In the genomic region with DNA sequence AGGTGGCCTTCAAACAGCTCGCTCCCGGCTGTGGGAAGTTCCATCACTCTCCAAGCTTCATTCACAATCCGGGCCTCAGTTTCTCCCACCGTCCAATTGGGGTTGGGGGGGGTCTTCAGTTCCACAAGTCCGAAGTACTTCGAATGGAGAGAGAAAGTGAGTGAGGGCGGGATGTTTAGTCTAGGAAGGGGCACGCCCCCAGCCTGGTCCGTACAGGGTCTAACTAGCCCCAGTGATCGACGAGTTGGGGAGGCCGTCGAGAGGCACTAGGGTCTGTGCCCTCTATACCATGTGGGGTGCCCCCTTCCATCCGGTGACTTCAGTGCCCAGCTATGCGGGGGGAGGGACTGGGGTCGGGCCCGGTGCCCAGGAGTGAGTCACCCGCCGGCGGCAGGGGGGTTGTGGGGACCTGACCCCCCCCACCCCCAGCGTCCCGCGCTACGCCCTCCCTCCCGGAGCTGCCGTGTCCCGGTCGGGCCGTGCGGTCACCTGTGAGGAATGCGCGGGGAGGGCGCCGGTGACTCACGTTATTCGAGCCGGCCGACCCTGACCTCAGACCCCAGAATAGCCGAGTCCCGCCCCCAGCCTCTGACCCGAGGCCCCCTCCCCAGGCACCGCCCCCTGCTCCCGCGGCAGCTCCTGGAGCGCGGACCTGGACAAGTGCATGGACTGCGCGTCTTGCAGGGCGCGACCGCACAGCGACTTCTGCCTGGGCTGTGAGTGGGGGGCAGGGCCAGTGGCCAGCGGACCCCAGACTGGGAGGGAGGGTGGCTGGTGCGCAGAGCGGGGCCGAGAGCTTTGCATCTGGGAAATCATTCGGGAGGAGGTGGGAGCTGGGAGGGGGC, we compare ENCODE assay signal across 2 cellular contexts.
TF ChIP-seq lines count a peak whose summit lies in the region.

No MANE protein-coding gene starts in this region.

TF ChIP-seq in HEK293, 187 proteins besides CTCF, POLR2A, EP300 and RAD21 (continued from another document and continues in another):
- no peak for TF ChIP-seq ZNF785 (tag by site-specific recombination; IDR thresholded peaks at IDR 0.05)
- peak; percentile 22; the same call in 1 of the 2 replicates for TF ChIP-seq ZNF623 (tag by site-specific recombination; IDR thresholded peaks at IDR 0.05)
- no peak for TF ChIP-seq ZNF626 (tag by site-specific recombination; IDR thresholded peaks at IDR 0.05)
- no peak for TF ChIP-seq ZNF292 (tag by site-specific recombination; IDR thresholded peaks at IDR 0.05; ENCODE audit: borderline replicate concordance, low read depth)
- no peak for TF ChIP-seq ZNF521 (tag by site-specific recombination; IDR thresholded peaks at IDR 0.05)
- peak; percentile 98 for TF ChIP-seq GLIS1 (tag by site-specific recombination; IDR thresholded peaks at IDR 0.05)
- peak; percentile 69 for TF ChIP-seq ZNF341 (tag by site-specific recombination; IDR thresholded peaks at IDR 0.05; ENCODE audit: low read depth)
- peak; percentile 80 for TF ChIP-seq ZFP69B (tag by site-specific recombination; IDR thresholded peaks at IDR 0.05)
- no peak for TF ChIP-seq ZNF501 (tag by site-specific recombination; IDR thresholded peaks at IDR 0.05)
- no peak for TF ChIP-seq ZNF791 (tag by site-specific recombination; IDR thresholded peaks at IDR 0.05)
- no peak; the same call in 1 of the 2 replicates for TF ChIP-seq GLI2 (tag by site-specific recombination; IDR thresholded peaks at IDR 0.05; ENCODE audit: borderline replicate concordance, low read depth)
- no peak for TF ChIP-seq ZNF596 (tag by site-specific recombination; IDR thresholded peaks at IDR 0.05)
- TF ChIP-seq, protein P1, sequence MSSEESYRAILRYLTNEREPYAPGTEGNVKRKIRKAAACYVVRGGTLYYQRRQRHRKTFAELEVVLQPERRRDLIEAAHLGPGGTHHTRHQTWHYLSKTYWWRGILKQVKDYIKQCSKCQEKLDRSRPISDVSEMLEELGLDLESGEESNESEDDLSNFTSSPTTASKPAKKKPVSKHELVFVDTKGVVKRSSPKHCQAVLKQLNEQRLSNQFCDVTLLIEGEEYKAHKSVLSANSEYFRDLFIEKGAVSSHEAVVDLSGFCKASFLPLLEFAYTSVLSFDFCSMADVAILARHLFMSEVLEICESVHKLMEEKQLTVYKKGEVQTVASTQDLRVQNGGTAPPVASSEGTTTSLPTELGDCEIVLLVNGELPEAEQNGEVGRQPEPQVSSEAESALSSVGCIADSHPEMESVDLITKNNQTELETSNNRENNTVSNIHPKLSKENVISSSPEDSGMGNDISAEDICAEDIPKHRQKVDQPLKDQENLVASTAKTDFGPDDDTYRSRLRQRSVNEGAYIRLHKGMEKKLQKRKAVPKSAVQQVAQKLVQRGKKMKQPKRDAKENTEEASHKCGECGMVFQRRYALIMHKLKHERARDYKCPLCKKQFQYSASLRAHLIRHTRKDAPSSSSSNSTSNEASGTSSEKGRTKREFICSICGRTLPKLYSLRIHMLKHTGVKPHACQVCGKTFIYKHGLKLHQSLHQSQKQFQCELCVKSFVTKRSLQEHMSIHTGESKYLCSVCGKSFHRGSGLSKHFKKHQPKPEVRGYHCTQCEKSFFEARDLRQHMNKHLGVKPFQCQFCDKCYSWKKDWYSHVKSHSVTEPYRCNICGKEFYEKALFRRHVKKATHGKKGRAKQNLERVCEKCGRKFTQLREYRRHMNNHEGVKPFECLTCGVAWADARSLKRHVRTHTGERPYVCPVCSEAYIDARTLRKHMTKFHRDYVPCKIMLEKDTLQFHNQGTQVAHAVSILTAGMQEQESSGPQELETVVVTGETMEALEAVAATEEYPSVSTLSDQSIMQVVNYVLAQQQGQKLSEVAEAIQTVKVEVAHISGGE (tag by site-specific recombination; conservative IDR thresholded peaks at IDR 0.05; ENCODE audit: low read depth) = no peak
- TF ChIP-seq TCF7L2 (IDR thresholded peaks at IDR 0.05; ENCODE audit: borderline replicate concordance, low read depth, low read length) = no peak
- TF ChIP-seq REPIN1 (tag by site-specific recombination; IDR thresholded peaks at IDR 0.05; ENCODE audit: low read depth) = no peak
- TF ChIP-seq ZNF843 (tag by site-specific recombination; IDR thresholded peaks at IDR 0.05) = peak; percentile 76
- TF ChIP-seq, protein P2, sequence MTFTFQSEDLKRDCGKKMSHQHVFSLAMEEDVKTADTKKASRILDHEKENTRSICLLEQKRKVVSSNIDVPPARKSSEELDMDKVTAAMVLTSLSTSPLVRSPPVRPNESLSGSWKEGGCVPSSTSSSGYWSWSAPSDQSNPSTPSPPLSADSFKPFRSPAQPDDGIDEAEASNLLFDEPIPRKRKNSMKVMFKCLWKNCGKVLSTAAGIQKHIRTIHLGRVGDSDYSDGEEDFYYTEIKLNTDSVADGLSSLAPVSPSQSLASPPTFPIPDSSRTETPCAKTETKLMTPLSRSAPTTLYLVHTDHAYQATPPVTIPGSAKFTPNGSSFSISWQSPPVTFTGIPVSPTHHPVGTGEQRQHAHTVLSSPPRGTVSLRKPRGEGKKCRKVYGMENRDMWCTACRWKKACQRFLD (tag by site-specific recombination; IDR thresholded peaks at IDR 0.05) = no peak
- no peak for TF ChIP-seq ZNF211 (tag by site-specific recombination; IDR thresholded peaks at IDR 0.05; ENCODE audit: low read depth)
- TF ChIP-seq, protein P3, sequence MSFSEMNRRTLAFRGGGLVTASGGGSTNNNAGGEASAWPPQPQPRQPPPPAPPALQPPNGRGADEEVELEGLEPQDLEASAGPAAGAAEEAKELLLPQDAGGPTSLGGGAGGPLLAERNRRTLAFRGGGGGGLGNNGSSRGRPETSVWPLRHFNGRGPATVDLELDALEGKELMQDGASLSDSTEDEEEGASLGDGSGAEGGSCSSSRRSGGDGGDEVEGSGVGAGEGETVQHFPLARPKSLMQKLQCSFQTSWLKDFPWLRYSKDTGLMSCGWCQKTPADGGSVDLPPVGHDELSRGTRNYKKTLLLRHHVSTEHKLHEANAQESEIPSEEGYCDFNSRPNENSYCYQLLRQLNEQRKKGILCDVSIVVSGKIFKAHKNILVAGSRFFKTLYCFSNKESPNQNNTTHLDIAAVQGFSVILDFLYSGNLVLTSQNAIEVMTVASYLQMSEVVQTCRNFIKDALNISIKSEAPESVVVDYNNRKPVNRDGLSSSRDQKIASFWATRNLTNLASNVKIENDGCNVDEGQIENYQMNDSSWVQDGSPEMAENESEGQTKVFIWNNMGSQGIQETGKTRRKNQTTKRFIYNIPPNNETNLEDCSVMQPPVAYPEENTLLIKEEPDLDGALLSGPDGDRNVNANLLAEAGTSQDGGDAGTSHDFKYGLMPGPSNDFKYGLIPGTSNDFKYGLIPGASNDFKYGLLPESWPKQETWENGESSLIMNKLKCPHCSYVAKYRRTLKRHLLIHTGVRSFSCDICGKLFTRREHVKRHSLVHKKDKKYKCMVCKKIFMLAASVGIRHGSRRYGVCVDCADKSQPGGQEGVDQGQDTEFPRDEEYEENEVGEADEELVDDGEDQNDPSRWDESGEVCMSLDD (tag by site-specific recombination; IDR thresholded peaks at IDR 0.05) = peak; percentile 97
- TF ChIP-seq, protein P4, sequence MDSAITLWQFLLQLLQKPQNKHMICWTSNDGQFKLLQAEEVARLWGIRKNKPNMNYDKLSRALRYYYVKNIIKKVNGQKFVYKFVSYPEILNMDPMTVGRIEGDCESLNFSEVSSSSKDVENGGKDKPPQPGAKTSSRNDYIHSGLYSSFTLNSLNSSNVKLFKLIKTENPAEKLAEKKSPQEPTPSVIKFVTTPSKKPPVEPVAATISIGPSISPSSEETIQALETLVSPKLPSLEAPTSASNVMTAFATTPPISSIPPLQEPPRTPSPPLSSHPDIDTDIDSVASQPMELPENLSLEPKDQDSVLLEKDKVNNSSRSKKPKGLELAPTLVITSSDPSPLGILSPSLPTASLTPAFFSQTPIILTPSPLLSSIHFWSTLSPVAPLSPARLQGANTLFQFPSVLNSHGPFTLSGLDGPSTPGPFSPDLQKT (IDR thresholded peaks at IDR 0.05; ENCODE audit: borderline replicate concordance, low read depth, low read length) = no peak
- peak; percentile 86; the same call in 1 of the 2 replicates for TF ChIP-seq ZSCAN23 (tag by site-specific recombination; IDR thresholded peaks at IDR 0.05)
- no peak for TF ChIP-seq ZNF404 (tag by site-specific recombination; IDR thresholded peaks at IDR 0.05)

TF ChIP-seq in K562, 482 proteins besides CTCF, POLR2A, EP300 and RAD21 (continued from another document and continues in another):
- TF ChIP-seq, protein P5, sequence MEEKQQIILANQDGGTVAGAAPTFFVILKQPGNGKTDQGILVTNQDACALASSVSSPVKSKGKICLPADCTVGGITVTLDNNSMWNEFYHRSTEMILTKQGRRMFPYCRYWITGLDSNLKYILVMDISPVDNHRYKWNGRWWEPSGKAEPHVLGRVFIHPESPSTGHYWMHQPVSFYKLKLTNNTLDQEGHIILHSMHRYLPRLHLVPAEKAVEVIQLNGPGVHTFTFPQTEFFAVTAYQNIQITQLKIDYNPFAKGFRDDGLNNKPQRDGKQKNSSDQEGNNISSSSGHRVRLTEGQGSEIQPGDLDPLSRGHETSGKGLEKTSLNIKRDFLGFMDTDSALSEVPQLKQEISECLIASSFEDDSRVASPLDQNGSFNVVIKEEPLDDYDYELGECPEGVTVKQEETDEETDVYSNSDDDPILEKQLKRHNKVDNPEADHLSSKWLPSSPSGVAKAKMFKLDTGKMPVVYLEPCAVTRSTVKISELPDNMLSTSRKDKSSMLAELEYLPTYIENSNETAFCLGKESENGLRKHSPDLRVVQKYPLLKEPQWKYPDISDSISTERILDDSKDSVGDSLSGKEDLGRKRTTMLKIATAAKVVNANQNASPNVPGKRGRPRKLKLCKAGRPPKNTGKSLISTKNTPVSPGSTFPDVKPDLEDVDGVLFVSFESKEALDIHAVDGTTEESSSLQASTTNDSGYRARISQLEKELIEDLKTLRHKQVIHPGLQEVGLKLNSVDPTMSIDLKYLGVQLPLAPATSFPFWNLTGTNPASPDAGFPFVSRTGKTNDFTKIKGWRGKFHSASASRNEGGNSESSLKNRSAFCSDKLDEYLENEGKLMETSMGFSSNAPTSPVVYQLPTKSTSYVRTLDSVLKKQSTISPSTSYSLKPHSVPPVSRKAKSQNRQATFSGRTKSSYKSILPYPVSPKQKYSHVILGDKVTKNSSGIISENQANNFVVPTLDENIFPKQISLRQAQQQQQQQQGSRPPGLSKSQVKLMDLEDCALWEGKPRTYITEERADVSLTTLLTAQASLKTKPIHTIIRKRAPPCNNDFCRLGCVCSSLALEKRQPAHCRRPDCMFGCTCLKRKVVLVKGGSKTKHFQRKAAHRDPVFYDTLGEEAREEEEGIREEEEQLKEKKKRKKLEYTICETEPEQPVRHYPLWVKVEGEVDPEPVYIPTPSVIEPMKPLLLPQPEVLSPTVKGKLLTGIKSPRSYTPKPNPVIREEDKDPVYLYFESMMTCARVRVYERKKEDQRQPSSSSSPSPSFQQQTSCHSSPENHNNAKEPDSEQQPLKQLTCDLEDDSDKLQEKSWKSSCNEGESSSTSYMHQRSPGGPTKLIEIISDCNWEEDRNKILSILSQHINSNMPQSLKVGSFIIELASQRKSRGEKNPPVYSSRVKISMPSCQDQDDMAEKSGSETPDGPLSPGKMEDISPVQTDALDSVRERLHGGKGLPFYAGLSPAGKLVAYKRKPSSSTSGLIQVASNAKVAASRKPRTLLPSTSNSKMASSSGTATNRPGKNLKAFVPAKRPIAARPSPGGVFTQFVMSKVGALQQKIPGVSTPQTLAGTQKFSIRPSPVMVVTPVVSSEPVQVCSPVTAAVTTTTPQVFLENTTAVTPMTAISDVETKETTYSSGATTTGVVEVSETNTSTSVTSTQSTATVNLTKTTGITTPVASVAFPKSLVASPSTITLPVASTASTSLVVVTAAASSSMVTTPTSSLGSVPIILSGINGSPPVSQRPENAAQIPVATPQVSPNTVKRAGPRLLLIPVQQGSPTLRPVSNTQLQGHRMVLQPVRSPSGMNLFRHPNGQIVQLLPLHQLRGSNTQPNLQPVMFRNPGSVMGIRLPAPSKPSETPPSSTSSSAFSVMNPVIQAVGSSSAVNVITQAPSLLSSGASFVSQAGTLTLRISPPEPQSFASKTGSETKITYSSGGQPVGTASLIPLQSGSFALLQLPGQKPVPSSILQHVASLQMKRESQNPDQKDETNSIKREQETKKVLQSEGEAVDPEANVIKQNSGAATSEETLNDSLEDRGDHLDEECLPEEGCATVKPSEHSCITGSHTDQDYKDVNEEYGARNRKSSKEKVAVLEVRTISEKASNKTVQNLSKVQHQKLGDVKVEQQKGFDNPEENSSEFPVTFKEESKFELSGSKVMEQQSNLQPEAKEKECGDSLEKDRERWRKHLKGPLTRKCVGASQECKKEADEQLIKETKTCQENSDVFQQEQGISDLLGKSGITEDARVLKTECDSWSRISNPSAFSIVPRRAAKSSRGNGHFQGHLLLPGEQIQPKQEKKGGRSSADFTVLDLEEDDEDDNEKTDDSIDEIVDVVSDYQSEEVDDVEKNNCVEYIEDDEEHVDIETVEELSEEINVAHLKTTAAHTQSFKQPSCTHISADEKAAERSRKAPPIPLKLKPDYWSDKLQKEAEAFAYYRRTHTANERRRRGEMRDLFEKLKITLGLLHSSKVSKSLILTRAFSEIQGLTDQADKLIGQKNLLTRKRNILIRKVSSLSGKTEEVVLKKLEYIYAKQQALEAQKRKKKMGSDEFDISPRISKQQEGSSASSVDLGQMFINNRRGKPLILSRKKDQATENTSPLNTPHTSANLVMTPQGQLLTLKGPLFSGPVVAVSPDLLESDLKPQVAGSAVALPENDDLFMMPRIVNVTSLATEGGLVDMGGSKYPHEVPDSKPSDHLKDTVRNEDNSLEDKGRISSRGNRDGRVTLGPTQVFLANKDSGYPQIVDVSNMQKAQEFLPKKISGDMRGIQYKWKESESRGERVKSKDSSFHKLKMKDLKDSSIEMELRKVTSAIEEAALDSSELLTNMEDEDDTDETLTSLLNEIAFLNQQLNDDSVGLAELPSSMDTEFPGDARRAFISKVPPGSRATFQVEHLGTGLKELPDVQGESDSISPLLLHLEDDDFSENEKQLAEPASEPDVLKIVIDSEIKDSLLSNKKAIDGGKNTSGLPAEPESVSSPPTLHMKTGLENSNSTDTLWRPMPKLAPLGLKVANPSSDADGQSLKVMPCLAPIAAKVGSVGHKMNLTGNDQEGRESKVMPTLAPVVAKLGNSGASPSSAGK (IDR thresholded peaks at IDR 0.05) = no peak; the same call in none of the 2 replicates
- TF ChIP-seq DDX20 (tag; IDR thresholded peaks at IDR 0.05; ENCODE audit: low read depth) = no peak
- no peak for TF ChIP-seq NFIX (CRISPR knock-in tag; IDR thresholded peaks at IDR 0.05; ENCODE audit: low read depth)
- peak; percentile 14; the same call in 1 of the 2 replicates for TF ChIP-seq CREM (IDR thresholded peaks at IDR 0.05; ENCODE audit: low read depth)
- no peak for TF ChIP-seq SREBF2 (CRISPR knock-in tag; IDR thresholded peaks at IDR 0.05)
- TF ChIP-seq JUND (IDR thresholded peaks at IDR 0.05; ENCODE audit: borderline replicate concordance, low read depth, low read length) = peak; percentile 93
- TF ChIP-seq JUND (tag; IDR thresholded peaks at IDR 0.05; ENCODE audit: borderline replicate concordance, low read depth, low read length) = peak; percentile 86; the same call in 2 of the 3 replicates
- TF ChIP-seq, protein P6, sequence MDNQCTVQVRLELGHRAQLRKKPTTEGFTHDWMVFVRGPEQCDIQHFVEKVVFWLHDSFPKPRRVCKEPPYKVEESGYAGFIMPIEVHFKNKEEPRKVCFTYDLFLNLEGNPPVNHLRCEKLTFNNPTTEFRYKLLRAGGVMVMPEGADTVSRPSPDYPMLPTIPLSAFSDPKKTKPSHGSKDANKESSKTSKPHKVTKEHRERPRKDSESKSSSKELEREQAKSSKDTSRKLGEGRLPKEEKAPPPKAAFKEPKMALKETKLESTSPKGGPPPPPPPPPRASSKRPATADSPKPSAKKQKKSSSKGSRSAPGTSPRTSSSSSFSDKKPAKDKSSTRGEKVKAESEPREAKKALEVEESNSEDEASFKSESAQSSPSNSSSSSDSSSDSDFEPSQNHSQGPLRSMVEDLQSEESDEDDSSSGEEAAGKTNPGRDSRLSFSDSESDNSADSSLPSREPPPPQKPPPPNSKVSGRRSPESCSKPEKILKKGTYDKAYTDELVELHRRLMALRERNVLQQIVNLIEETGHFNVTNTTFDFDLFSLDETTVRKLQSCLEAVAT (IDR thresholded peaks at IDR 0.05) = 0 out of 4 replicates have a peak, but pooled peaks of 1 of the 2 experiments have one; percentile 10
- TF ChIP-seq HDAC2 (IDR thresholded peaks at IDR 0.05) = 0 out of 2 replicates have a peak, but pooled peaks have one; percentile 20
- no peak for TF ChIP-seq SAFB2 (IDR thresholded peaks at IDR 0.05; ENCODE audit: borderline replicate concordance, low read depth, low read length, severe bottlenecking)
- TF ChIP-seq JUN (IDR thresholded peaks at IDR 0.05; ENCODE audit: borderline replicate concordance, low read depth, low read length) = peak; percentile 91
- TF ChIP-seq JUN (CRISPR knock-in tag; IDR thresholded peaks at IDR 0.05; ENCODE audit: borderline replicate concordance) = 0 out of 2 replicates have a peak, but pooled peaks have one; percentile 91
